In genomic region chr1:229798558-229798957, GRCh38 we compare ENCODE assay signal across 3 cellular contexts.
TF ChIP-seq lines count a peak whose summit lies in the region.

No MANE protein-coding gene starts in this region.

TF ChIP-seq in HEK293, 187 proteins besides CTCF, POLR2A, EP300 and RAD21:
- TF ChIP-seq, protein P1, sequence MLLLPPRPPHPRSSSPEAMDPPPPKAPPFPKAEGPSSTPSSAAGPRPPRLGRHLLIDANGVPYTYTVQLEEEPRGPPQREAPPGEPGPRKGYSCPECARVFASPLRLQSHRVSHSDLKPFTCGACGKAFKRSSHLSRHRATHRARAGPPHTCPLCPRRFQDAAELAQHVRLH (tag by site-specific recombination; IDR thresholded peaks at IDR 0.05) = peak; percentile 69; the same call in 1 of the 2 replicates
- no peak for TF ChIP-seq ZNF426 (tag by site-specific recombination; IDR thresholded peaks at IDR 0.05)
- no peak for TF ChIP-seq BCL11A (tag by site-specific recombination; IDR thresholded peaks at IDR 0.05; ENCODE audit: low read depth)
- TF ChIP-seq, protein P2, sequence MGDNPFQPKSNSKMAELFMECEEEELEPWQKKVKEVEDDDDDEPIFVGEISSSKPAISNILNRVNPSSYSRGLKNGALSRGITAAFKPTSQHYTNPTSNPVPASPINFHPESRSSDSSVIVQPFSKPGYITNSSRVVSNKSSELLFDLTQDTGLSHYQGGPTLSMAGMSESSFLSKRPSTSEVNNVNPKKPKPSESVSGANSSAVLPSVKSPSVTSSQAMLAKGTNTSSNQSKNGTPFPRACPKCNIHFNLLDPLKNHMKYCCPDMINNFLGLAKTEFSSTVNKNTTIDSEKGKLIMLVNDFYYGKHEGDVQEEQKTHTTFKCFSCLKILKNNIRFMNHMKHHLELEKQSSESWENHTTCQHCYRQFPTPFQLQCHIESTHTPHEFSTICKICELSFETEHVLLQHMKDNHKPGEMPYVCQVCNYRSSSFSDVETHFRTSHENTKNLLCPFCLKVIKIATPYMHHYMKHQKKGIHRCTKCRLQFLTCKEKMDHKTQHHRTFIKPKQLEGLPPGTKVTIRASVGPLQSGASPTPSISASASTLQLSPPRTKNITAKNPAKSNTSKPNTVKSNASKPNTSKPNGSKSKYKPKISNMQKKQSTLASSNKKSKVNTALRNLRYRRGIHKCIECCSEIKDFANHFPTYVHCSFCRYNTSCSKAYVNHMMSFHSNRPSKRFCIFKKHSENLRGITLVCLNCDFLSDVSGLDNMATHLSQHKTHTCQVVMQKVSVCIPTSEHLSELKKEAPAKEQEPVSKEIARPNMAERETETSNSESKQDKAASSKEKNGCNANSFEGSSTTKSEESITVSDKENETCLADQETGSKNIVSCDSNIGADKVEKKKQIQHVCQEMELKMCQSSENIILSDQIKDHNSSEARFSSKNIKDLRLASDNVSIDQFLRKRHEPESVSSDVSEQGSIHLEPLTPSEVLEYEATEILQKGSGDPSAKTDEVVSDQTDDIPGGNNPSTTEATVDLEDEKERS (tag by site-specific recombination; IDR thresholded peaks at IDR 0.05) = peak; percentile 97
- TF ChIP-seq KLF16 (tag by site-specific recombination; IDR thresholded peaks at IDR 0.05) = no peak
- peak; percentile 100 for TF ChIP-seq ZNF146 (tag by site-specific recombination; IDR thresholded peaks at IDR 0.05)

TF ChIP-seq in K562, 482 proteins besides CTCF, POLR2A, EP300 and RAD21:
- TF ChIP-seq, protein P3, sequence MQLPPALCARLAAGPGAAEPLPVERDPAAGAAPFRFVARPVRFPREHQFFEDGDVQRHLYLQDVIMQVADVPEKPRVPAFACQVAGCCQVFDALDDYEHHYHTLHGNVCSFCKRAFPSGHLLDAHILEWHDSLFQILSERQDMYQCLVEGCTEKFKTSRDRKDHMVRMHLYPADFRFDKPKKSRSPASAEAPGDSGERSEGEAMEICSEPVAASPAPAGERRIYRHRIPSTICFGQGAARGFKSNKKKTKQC (CRISPR knock-in tag; IDR thresholded peaks at IDR 0.05) = no peak
- TF ChIP-seq, protein P4, sequence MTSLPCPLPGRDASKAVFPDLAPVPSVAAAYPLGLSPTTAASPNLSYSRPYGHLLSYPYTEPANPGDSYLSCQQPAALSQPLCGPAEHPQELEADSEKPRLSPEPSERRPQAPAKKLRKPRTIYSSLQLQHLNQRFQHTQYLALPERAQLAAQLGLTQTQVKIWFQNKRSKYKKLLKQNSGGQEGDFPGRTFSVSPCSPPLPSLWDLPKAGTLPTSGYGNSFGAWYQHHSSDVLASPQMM (CRISPR knock-in tag; IDR thresholded peaks at IDR 0.05) = no peak
- TF ChIP-seq SMC3 (conservative IDR thresholded peaks at IDR 0.05; ENCODE audit: insufficient read depth, low read depth, low read length) = no peak
- 0 out of 2 replicates have a peak, but pooled peaks have one; percentile 43 for TF ChIP-seq BCOR (IDR thresholded peaks at IDR 0.05)
- no peak for TF ChIP-seq KDM4B (IDR thresholded peaks at IDR 0.05; ENCODE audit: borderline replicate concordance in 2 of 2, low read depth in 1 of 2)
- TF ChIP-seq KDM1A (IDR thresholded peaks at IDR 0.05) = peak; percentile 6 to 45; a peak in 1 of 4 replicates
- TF ChIP-seq NFE2L1 (tag; IDR thresholded peaks at IDR 0.05; ENCODE audit: borderline replicate concordance, low read depth) = no peak
- TF ChIP-seq MECOM (CRISPR knock-in tag; IDR thresholded peaks at IDR 0.05) = no peak
- TF ChIP-seq SMARCA5 (IDR thresholded peaks at IDR 0.05) = no peak
- no peak for TF ChIP-seq BRD4 (IDR thresholded peaks at IDR 0.05)
- no peak for TF ChIP-seq TCF15 (CRISPR knock-in tag; IDR thresholded peaks at IDR 0.05)
- TF ChIP-seq ATF1 (CRISPR knock-in tag; IDR thresholded peaks at IDR 0.05) = no peak
- TF ChIP-seq ATF1 (tag; IDR thresholded peaks at IDR 0.05) = no peak
- TF ChIP-seq PTRF (tag; IDR thresholded peaks at IDR 0.05) = no peak
- TF ChIP-seq RBM25 (IDR thresholded peaks at IDR 0.05; ENCODE audit: low read depth, low read length, severe bottlenecking) = peak; percentile 77
- peak; percentile 99 for TF ChIP-seq ZNF146 (CRISPR knock-in tag; IDR thresholded peaks at IDR 0.05; ENCODE audit: unreplicated experiment)
- TF ChIP-seq KLF16 (IDR thresholded peaks at IDR 0.05) = no peak
- no peak for TF ChIP-seq HNRNPH1 (optimal IDR thresholded peaks at IDR 0.05; ENCODE audit: low read depth, low read length)

TF ChIP-seq in H1, 55 proteins besides CTCF, POLR2A, EP300 and RAD21:
- TF ChIP-seq CTBP2 (IDR thresholded peaks at IDR 0.05; ENCODE audit: borderline replicate concordance, insufficient read depth, insufficient read length, low read length) (no peak), KDM1A (IDR thresholded peaks at IDR 0.05; ENCODE audit: borderline replicate concordance, low read length) (0 out of 2 replicates have a peak, but pooled peaks have one; percentile 62)
